Comparison of ENCODE assay signal across 19 cellular contexts in the genomic region with DNA sequence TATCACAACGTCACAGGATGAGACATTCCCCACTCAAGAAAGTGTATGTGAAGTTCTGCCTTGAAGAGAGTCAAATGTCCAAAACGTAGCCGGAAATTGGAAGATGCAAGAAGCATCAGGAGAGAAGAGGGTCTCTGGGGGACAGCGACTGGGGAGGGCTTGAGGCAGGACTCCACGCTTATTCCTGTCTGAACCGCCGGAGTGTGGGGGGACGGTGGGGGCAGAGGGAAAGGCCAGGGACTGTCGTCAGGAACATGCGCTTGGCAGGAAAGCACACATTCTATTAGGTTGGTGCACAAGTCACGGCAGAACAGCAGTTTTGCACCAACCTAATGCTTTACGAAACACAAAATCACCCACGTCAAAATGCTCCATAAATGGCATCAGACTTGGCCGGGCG.
"Had no signal": no experiment of that assay in that cellular context is flagged by ENCODE, and none has a peak within 500 bp of the region (broad histone marks: within the 10 kb centered on the region; RNA-seq: fewer than 3 reads in every experiment).

No MANE protein-coding gene starts in this region.

- DNase-seq: cerebellar nuclear complex; colonic mucosa; effector CD8-positive, alpha-beta T cell; foreskin melanocyte; heart left ventricle; hippocampal formation; kidney glomerular epithelial cell; mammary epithelial cell; mucosa of descending colon; occipital lobe; stimulated activated CD4-positive, alpha-beta T cell treated with anti-CD3 and anti-CD28 coated beads, Interleukin-4, amount 100 ng/mL, for 24 hours; stimulated activated naive B cell treated with anti-CD40 and anti-IgM and Interleukin-4, amounts not matched to agents 10 μg/mL and 1 μg/mL and 100 μg/mL, for 72 hours; thyroid gland had no signal

- H3K9me3 ChIP-seq: colonic mucosa, mucosa of descending colon, pancreas, prostate gland, right lobe of liver, thyroid gland had no signal

- H3K9ac ChIP-seq: neural progenitor cell had no signal

- H3K4me1 ChIP-seq: colonic mucosa, neural progenitor cell, pancreas, prostate gland, right lobe of liver, thyroid gland had no signal

- H3K27me3 Mint-ChIP-seq: stimulated activated naive B cell treated with anti-CD40 and anti-IgM and Interleukin-4, amounts not matched to agents 10 μg/mL and 1 μg/mL and 100 μg/mL, for 72 hours had no signal

- H3K9me3 Mint-ChIP-seq: natural killer cell treated with Interleukin-12 subunit alpha and Interleukin-12 subunit beta and Interleukin-15 and Interleukin-18, amount 100 ng/mL, for 72 hours; type B pancreatic cell had no signal

- ATAC-seq: mucosa of descending colon; natural killer cell treated with Interleukin-12 subunit alpha and Interleukin-12 subunit beta and Interleukin-15 and Interleukin-18, amount 100 ng/mL, for 72 hours; stimulated activated naive B cell treated with anti-CD40 and anti-IgM and Interleukin-4, amounts not matched to agents 10 μg/mL and 1 μg/mL and 100 μg/mL, for 72 hours had no signal

- H3K4me2 ChIP-seq: neural progenitor cell had no signal

- H3K36me3 Mint-ChIP-seq: neural progenitor cell; stimulated activated naive B cell treated with anti-CD40 and anti-IgM and Interleukin-4, amounts not matched to agents 10 μg/mL and 1 μg/mL and 100 μg/mL, for 72 hours; type B pancreatic cell had no signal

- H3K4me3 Mint-ChIP-seq: natural killer cell treated with Interleukin-12 subunit alpha and Interleukin-12 subunit beta and Interleukin-15 and Interleukin-18, amount 100 ng/mL, for 72 hours; neural progenitor cell; type B pancreatic cell had no signal

- H3K4me3 ChIP-seq: colonic mucosa, heart left ventricle, mucosa of descending colon, neural progenitor cell, pancreas, prostate gland, right lobe of liver, thyroid gland had no signal

- H3K27ac ChIP-seq: colonic mucosa, neural progenitor cell, pancreas, prostate gland, right lobe of liver, thyroid gland had no signal

- H3K27ac Mint-ChIP-seq: natural killer cell treated with Interleukin-12 subunit alpha and Interleukin-12 subunit beta and Interleukin-15 and Interleukin-18, amount 100 ng/mL, for 72 hours; neural progenitor cell; stimulated activated naive B cell treated with anti-CD40 and anti-IgM and Interleukin-4, amounts not matched to agents 10 μg/mL and 1 μg/mL and 100 μg/mL, for 72 hours; type B pancreatic cell had no signal

- H3K27me3 ChIP-seq: colonic mucosa, heart left ventricle, neural progenitor cell, pancreas, right lobe of liver, thyroid gland had no signal

- H3K36me3 ChIP-seq: colonic mucosa, heart left ventricle, neural progenitor cell, pancreas, prostate gland, right lobe of liver, thyroid gland had no signal
